In the genomic region with DNA sequence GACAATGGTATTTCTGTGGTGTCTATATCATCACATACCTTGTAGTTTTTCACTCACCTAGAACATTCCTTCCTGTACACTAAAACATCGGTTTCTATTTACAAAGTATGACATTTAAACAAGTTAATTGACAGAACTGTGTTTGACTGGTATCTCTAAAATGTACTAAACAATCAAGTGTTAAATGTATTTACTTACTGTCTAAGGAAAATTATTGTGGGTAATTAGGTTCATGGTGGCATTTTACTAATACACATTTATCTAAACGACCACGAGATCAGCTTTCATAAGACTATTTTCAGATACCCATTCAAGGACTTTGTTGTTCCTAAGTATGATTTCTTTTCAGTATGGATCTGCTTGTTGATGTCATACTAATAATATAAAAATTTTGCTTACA, we compare ENCODE assay signal across 27 cellular contexts.
DNase-seq lines count a peak whose midpoint lies in the region; ATAC-seq, FAIRE-seq and TF ChIP-seq lines count a peak whose summit lies in the region.
"Had no signal": no experiment of that assay in that cellular context is flagged by ENCODE, and none has a peak within 500 bp of the region (broad histone marks: within the 10 kb centered on the region; RNA-seq: fewer than 3 reads in every experiment).

No MANE protein-coding gene starts in this region.

- no peak overlapping the region for H3K4me2 ChIP-seq in keratinocyte (ENCODE audit: control insufficient read depth, extremely low read depth, insufficient read depth, low read depth, low read length)
- H3K4me2 ChIP-seq: A549, KMS-11 had no signal

- CTCF ChIA-PET in HEK293 (lab: Yijun Ruan, JAX): interaction anchor here (0.7 kb wide), 1 partner anchor 573 kb away, joined by 3 read pairs; no protein-coding TSS in a partner anchor

- no peak for ATAC-seq in HG03175 (IDR thresholded peaks at IDR 0.05; ENCODE audit: unreplicated experiment)
- ATAC-seq: A549, PC-3 had no signal

- H3K9me1 ChIP-seq in keratinocyte (ENCODE audit: control insufficient read depth, extremely low read depth, insufficient read depth, low read length): no peaks in the 10 kb centered on the region

- dilution Hi-C loops in keratinocyte (cut with MboI; ENCODE audit: extremely low pct_ligation_motif_present, low sequenced_read_pairs): no loop called here

- DNase-seq in NCI-H1436 treated with DMSO at 0.1 percent for 48 hours (lab: John Stamatoyannopoulos, UW) (peak; percentile 49), NCI-H69 (lab: John Stamatoyannopoulos, UW) (peak; percentile 27), keratinocyte (ENCODE audit: low read depth, low spot score) (no peak), AML-193 (lab: John Stamatoyannopoulos, UW) (no peak), SIG-M5 (lab: John Stamatoyannopoulos, UW) (no peak)
- DNase-seq: C1 segment of cervical spinal cord; Caco-2; CD4-positive, alpha-beta memory T cell; DMS79 treated with DMSO at 0.1 percent for 48 hours; GF-D8; GOT3; HCEC 1CT; MM.1S; NCI-H1048; NCI-H1694 treated with DMSO at 0.1 percent for 48 hours; NCI-H2107; NCI-H526; NK-92 treated with Interleukin-12 subunit alpha and Interleukin-12 subunit beta, amount 100 ng/mL, for 24 hours; PC-3; T-helper 2 cell had no signal

- peaks cover 24% of the 10 kb centered on the region for H3K4me1 ChIP-seq in HEK293 (ENCODE audit: control insufficient read depth, insufficient read depth, low read length)
- H3K4me1 ChIP-seq in keratinocyte (ENCODE audit: control insufficient read depth, extremely low read depth, insufficient read depth, low read length): no peaks in the 10 kb centered on the region
- H3K4me1 ChIP-seq: Caco-2, SJSA1 had no signal

- no peaks in the 10 kb centered on the region for H3K27me3 ChIP-seq in keratinocyte (ENCODE audit: control insufficient read depth, extremely low read depth, insufficient read depth, low read length)
- H3K27me3 ChIP-seq: SJSA1 had no signal

- H3K4me3 ChIP-seq in HEK293 (ENCODE audit: low read depth, low read length): no peak overlapping the region
- no peak overlapping the region for H3K4me3 ChIP-seq in keratinocyte (ENCODE audit: control insufficient read depth in 2 of 3, extremely low read depth in 1 of 3, insufficient read depth in 2 of 3, low read depth in 1 of 3, low read length in 3 of 3)
- H3K4me3 ChIP-seq: A549, SJSA1 had no signal

- H3K79me2 ChIP-seq in keratinocyte (ENCODE audit: control insufficient read depth, insufficient read depth, low read length): no peaks in the 10 kb centered on the region

- POLR2A ChIA-PET in HEK293 (lab: Yijun Ruan, JAX): no interaction called here

- H2AFZ ChIP-seq in keratinocyte (ENCODE audit: control insufficient read depth, low read length): no peak overlapping the region

- no peak for TF ChIP-seq CTCF in HEK293 (tag by site-specific recombination; IDR thresholded peaks at IDR 0.05)
- no peak for TF ChIP-seq CTCF in keratinocyte (optimal IDR thresholded peaks at IDR 0.05 in 1 of 3, IDR thresholded peaks at IDR 0.05 in 1 of 3, conservative IDR thresholded peaks at IDR 0.05 in 1 of 3; ENCODE audit: extremely low read depth in 1 of 3, insufficient read depth in 2 of 3, low read length in 3 of 3)

- peak; percentile 29 for FAIRE-seq in keratinocyte (lab: Jason Lieb, UNC)
- FAIRE-seq: A549, GM12892 had no signal

- H3K9me3 ChIP-seq in HEK293 (ENCODE audit: control insufficient read depth, insufficient read depth, low read depth, low read length) (no peaks in the 10 kb centered on the region), keratinocyte (ENCODE audit: control insufficient read depth, low read depth, low read length) (no peaks in the 10 kb centered on the region)
- H3K9me3 ChIP-seq: A549, Caco-2, SJSA1 had no signal

- H3K36me3 ChIP-seq in HEK293 (ENCODE audit: control insufficient read depth in 2 of 2, insufficient read depth in 1 of 2, low read length in 2 of 2) (no peaks in the 10 kb centered on the region), keratinocyte (ENCODE audit: control insufficient read depth in 2 of 2, extremely low read depth in 1 of 2, insufficient read depth in 2 of 2, low read length in 2 of 2) (no peaks in the 10 kb centered on the region)
- H3K36me3 ChIP-seq: SJSA1 had no signal

- no peak overlapping the region for H3K27ac ChIP-seq in HEK293 (ENCODE audit: extremely low read depth, low read depth, low read length)
- no peak overlapping the region for H3K27ac ChIP-seq in keratinocyte (ENCODE audit: control insufficient read depth, insufficient read depth, low read length)
- H3K27ac ChIP-seq: A549, HL-60, KMS-11, SJSA1 had no signal

- no peak overlapping the region for H3K9ac ChIP-seq in keratinocyte (ENCODE audit: control insufficient read depth, extremely low read depth, insufficient read depth, low read length)
- H3K9ac ChIP-seq: KMS-11 had no signal

- H4K20me1 ChIP-seq in keratinocyte (ENCODE audit: control insufficient read depth, extremely low read depth, insufficient read depth, low read length): no peaks in the 10 kb centered on the region

TF ChIP-seq in HEK293, 187 proteins besides CTCF, POLR2A, EP300 and RAD21 (continues in another document):
- no peak for TF ChIP-seq ZNF561 (tag by site-specific recombination; IDR thresholded peaks at IDR 0.05; ENCODE audit: borderline replicate concordance)
- TF ChIP-seq, protein P1, sequence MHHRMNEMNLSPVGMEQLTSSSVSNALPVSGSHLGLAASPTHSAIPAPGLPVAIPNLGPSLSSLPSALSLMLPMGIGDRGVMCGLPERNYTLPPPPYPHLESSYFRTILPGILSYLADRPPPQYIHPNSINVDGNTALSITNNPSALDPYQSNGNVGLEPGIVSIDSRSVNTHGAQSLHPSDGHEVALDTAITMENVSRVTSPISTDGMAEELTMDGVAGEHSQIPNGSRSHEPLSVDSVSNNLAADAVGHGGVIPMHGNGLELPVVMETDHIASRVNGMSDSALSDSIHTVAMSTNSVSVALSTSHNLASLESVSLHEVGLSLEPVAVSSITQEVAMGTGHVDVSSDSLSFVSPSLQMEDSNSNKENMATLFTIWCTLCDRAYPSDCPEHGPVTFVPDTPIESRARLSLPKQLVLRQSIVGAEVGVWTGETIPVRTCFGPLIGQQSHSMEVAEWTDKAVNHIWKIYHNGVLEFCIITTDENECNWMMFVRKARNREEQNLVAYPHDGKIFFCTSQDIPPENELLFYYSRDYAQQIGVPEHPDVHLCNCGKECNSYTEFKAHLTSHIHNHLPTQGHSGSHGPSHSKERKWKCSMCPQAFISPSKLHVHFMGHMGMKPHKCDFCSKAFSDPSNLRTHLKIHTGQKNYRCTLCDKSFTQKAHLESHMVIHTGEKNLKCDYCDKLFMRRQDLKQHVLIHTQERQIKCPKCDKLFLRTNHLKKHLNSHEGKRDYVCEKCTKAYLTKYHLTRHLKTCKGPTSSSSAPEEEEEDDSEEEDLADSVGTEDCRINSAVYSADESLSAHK (tag by site-specific recombination; IDR thresholded peaks at IDR 0.05): peak; percentile 10; the same call in 1 of the 2 replicates
- TF ChIP-seq, protein P2, sequence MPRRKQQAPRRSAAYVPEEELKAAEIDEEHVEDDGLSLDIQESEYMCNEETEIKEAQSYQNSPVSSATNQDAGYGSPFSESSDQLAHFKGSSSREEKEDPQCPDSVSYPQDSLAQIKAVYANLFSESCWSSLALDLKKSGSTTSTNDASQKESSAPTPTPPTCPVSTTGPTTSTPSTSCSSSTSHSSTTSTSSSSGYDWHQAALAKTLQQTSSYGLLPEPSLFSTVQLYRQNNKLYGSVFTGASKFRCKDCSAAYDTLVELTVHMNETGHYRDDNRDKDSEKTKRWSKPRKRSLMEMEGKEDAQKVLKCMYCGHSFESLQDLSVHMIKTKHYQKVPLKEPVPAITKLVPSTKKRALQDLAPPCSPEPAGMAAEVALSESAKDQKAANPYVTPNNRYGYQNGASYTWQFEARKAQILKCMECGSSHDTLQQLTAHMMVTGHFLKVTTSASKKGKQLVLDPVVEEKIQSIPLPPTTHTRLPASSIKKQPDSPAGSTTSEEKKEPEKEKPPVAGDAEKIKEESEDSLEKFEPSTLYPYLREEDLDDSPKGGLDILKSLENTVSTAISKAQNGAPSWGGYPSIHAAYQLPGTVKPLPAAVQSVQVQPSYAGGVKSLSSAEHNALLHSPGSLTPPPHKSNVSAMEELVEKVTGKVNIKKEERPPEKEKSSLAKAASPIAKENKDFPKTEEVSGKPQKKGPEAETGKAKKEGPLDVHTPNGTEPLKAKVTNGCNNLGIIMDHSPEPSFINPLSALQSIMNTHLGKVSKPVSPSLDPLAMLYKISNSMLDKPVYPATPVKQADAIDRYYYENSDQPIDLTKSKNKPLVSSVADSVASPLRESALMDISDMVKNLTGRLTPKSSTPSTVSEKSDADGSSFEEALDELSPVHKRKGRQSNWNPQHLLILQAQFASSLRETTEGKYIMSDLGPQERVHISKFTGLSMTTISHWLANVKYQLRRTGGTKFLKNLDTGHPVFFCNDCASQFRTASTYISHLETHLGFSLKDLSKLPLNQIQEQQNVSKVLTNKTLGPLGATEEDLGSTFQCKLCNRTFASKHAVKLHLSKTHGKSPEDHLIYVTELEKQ (tag by site-specific recombination; IDR thresholded peaks at IDR 0.05; ENCODE audit: borderline replicate concordance): peak; percentile 29; the same call in 1 of the 2 replicates
- TF ChIP-seq, protein P3, sequence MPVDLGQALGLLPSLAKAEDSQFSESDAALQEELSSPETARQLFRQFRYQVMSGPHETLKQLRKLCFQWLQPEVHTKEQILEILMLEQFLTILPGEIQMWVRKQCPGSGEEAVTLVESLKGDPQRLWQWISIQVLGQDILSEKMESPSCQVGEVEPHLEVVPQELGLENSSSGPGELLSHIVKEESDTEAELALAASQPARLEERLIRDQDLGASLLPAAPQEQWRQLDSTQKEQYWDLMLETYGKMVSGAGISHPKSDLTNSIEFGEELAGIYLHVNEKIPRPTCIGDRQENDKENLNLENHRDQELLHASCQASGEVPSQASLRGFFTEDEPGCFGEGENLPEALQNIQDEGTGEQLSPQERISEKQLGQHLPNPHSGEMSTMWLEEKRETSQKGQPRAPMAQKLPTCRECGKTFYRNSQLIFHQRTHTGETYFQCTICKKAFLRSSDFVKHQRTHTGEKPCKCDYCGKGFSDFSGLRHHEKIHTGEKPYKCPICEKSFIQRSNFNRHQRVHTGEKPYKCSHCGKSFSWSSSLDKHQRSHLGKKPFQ (tag by site-specific recombination; IDR thresholded peaks at IDR 0.05): no peak
- TF ChIP-seq, protein P4, sequence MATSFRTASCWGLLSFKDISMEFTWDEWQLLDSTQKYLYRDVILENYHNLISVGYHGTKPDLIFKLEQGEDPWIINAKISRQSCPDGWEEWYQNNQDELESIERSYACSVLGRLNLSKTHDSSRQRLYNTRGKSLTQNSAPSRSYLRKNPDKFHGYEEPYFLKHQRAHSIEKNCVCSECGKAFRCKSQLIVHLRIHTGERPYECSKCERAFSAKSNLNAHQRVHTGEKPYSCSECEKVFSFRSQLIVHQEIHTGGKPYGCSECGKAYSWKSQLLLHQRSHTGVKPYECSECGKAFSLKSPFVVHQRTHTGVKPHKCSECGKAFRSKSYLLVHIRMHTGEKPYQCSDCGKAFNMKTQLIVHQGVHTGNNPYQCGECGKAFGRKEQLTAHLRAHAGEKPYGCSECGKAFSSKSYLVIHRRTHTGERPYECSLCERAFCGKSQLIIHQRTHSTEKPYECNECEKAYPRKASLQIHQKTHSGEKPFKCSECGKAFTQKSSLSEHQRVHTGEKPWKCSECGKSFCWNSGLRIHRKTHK (tag by site-specific recombination; IDR thresholded peaks at IDR 0.05): no peak

Comparison
In these comparisons a context has a peak if more than half of its experiments do, and no peak if none do; other contexts are left out.
1. DNase-seq: peak in NCI-H1436 treated with DMSO at 0.1 percent for 48 hours (single experiment) and NCI-H69 (single experiment); none in keratinocyte (single experiment), AML-193 (0 of 2) and SIG-M5 (single experiment).